Comparison of ENCODE assay signal across 9 cellular contexts in genomic region chr7:35771776-35772175, GRCh38.
"Had no signal": no experiment of that assay in that cellular context is flagged by ENCODE, and none has a peak within 500 bp of the region (broad histone marks: within the 10 kb centered on the region; RNA-seq: fewer than 3 reads in every experiment).

No MANE protein-coding gene starts in this region.

- H3K27ac ChIP-seq: GM23248 had no signal

- H3K4me1 ChIP-seq: HAP-1 had no signal

- H3K4me1 Mint-ChIP-seq: GM23338, H9 had no signal

- H3K9me3 Mint-ChIP-seq: HFFc6 had no signal

- H3K9ac ChIP-seq: GM23248 had no signal

- H3K4me3 Mint-ChIP-seq: GM23338, H9, HFFc6 had no signal

- H3K27ac Mint-ChIP-seq: GM23338, H9, HFFc6 had no signal

- H3K4me2 ChIP-seq: GM23338 had no signal

- H3K9me3 ChIP-seq: HAP-1 had no signal

- DNase-seq: GM23248, GOT3, H7, H9, HCEC 1CT, HFFc6 had no signal

- H2AFZ ChIP-seq: GM23248, GM23338 had no signal

- H3K4me3 ChIP-seq: GM23248, GM23338, HAP-1 had no signal

- H3K36me3 ChIP-seq: HAP-1 had no signal

- ATAC-seq: GM23338, HCT116 had no signal
